ENCODE assay signal across 8 cellular contexts in the genomic region with DNA sequence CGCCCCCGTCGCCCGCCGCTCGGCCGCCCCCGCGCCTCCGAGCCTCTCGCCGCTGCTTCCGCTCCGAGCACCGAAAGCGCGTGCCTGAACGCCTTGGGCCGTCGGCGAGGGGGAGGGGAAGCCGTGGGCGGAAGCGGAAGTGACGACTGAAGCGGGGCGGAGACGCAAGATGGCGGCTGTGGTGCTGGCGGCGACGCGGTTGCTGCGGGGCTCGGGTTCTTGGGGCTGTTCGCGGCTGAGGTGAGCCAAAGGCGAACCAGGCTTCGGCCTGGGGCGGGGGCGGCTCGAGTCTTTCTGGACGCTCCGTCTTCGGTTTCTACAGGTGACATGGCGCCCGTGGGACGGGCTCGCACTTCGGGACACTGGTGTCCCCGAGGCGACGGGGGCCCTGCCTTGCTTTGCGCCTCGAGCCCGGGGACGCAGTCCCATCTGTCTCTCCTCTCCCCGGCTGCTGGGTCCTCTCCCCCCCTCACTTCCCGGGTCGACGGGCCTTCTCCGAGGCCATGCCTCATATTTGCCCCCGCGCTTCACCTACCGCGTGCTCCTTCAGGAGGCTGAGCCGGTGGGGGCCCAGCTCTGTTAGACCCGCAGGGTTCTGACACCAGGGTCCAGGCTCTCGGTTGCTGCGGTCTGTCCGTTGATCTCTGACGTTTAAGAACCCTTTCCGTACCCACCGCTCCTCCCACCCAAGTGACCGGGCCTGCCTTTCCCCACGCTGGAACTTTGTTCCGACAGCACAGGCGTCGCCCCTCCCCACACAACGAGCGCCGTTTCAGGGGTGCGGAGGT.
A peak's percentile ranks its signal among the peaks of the same experiment; 100 is the strongest.
DNase-seq lines count a peak whose midpoint lies in the region; ATAC-seq lines count a peak whose summit lies in the region.

A gene with protein sequence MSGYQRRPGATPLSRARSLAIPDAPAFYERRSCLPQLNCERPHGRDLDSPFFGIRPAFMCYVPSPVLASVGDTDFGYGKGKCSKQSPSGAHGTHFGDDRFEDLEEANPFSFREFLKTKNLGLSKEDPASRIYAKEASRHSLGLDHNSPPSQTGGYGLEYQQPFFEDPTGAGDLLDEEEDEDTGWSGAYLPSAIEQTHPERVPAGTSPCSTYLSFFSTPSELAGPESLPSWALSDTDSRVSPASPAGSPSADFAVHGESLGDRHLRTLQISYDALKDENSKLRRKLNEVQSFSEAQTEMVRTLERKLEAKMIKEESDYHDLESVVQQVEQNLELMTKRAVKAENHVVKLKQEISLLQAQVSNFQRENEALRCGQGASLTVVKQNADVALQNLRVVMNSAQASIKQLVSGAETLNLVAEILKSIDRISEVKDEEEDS (minus strand): TSS at position 115 of the 788 bp plus-strand sequence. CDS start 217 bp downstream, outside the sequence.
A gene with protein sequence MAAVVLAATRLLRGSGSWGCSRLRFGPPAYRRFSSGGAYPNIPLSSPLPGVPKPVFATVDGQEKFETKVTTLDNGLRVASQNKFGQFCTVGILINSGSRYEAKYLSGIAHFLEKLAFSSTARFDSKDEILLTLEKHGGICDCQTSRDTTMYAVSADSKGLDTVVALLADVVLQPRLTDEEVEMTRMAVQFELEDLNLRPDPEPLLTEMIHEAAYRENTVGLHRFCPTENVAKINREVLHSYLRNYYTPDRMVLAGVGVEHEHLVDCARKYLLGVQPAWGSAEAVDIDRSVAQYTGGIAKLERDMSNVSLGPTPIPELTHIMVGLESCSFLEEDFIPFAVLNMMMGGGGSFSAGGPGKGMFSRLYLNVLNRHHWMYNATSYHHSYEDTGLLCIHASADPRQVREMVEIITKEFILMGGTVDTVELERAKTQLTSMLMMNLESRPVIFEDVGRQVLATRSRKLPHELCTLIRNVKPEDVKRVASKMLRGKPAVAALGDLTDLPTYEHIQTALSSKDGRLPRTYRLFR (plus strand): TSS at position 159 of the 788 bp plus-strand sequence. CDS start 11 bp downstream, at position 170.

- in situ Hi-C loops in ACHN (cut with HindIII; ENCODE audit: low pct_ligation_motif_present, low pct_unique_long_range_greater_than_20kb, low sequenced_read_pairs) = no loop called here

- H3K27ac ChIP-seq in caudate nucleus (ENCODE audit: low read depth, low read length) = peak within 1 kb of the TSS; percentile 55

- ATAC-seq in GM18907 (IDR thresholded peaks at IDR 0.05; ENCODE audit: unreplicated experiment) (peak; percentile 82), HG03159 (IDR thresholded peaks at IDR 0.05; ENCODE audit: unreplicated experiment) (peak; percentile 81)

- DNase-seq in ACHN (peak; percentile 87), NCI-H446 (lab: John Stamatoyannopoulos, UW) (peak; percentile 30 to 76), caudate nucleus (lab: John Stamatoyannopoulos, UW) (peak in 60 of 61 donors; percentile 34 to 91 (median 82)), inferior parietal cortex (ENCODE audit: extremely low spot score) (peak; percentile 96), smooth muscle cell of the brain vasculature (ENCODE audit: low read depth, low spot score) (peak; percentile 62)
- peak; percentile 91 for DNase-seq in activated CD4-positive, CD25-positive, alpha-beta regulatory T cell treated with anti-CD3 and anti-CD28 coated beads, Interleukin-2, amount 50 U/mL, for 16 hours (ENCODE audit: low read depth, low spot score)

Comparison
In these comparisons a context has a peak if more than half of its experiments do, and no peak if none do; other contexts are left out.
1. Peak in every context shown above with its lines: DNase-seq, ATAC-seq and H3K27ac ChIP-seq.